Comparison of ENCODE assay signal across 1 cellular context in genomic region chr11:86559311-86559945, GRCh38.
TF ChIP-seq lines count a peak whose summit lies in the region.

No MANE protein-coding gene starts in this region.

TF ChIP-seq in SK-N-SH treated with all-trans-retinoic acid at 6 μM for 48 hours, 23 proteins besides CTCF, POLR2A, EP300 and RAD21 (continued from another document):
- TF ChIP-seq TSHZ2 (CRISPR knock-in tag; IDR thresholded peaks at IDR 0.05) (no peak), GLIS3 (CRISPR knock-in tag; IDR thresholded peaks at IDR 0.05) (no peak), ZFP3 (CRISPR knock-in tag; IDR thresholded peaks at IDR 0.05) (no peak), TOX (CRISPR knock-in tag; IDR thresholded peaks at IDR 0.05; ENCODE audit: borderline replicate concordance) (no peak), ISL1 (CRISPR knock-in tag; IDR thresholded peaks at IDR 0.05) (no peak), ZNF8 (CRISPR knock-in tag; IDR thresholded peaks at IDR 0.05) (no peak), ZFP30 (CRISPR knock-in tag; IDR thresholded peaks at IDR 0.05) (no peak), PATZ1 (CRISPR knock-in tag; IDR thresholded peaks at IDR 0.05; ENCODE audit: borderline replicate concordance) (no peak), BACH2 (CRISPR knock-in tag; IDR thresholded peaks at IDR 0.05; ENCODE audit: borderline replicate concordance) (no peak), PPARA (CRISPR knock-in tag; IDR thresholded peaks at IDR 0.05; ENCODE audit: borderline replicate concordance) (no peak), OSR1 (CRISPR knock-in tag; IDR thresholded peaks at IDR 0.05) (no peak)
